In genomic region chr11:45355706-45356041, GRCh38 we compare ENCODE assay signal across 8 cellular contexts.
DNase-seq lines count a peak whose midpoint lies in the region; ATAC-seq lines count a peak whose summit lies in the region.

No MANE protein-coding gene starts in this region.

- peak overlapping the region; percentile 84 for H3K4me3 Mint-ChIP-seq in activated naive CD8-positive, alpha-beta T cell
- H3K4me3 Mint-ChIP-seq in immature natural killer cell, result peak overlapping the region; percentile 74 to 89 (median 81)
- H3K4me3 Mint-ChIP-seq in stimulated activated naive B cell treated with anti-CD40 and anti-IgM and Interleukin-4, amounts not matched to agents 10 μg/mL and 1 μg/mL and 100 μg/mL, for 72 hours, result peak overlapping the region; percentile 76 to 79

- peaks cover 2% of the 10 kb centered on the region for H3K27me3 Mint-ChIP-seq in activated naive CD8-positive, alpha-beta T cell
- H3K27me3 Mint-ChIP-seq in immature natural killer cell (ENCODE audit: low read depth in 3 of 3), result peaks cover 1 to 7% (median 6%) of the 10 kb centered on the region in 3 donors
- H3K27me3 Mint-ChIP-seq in stimulated activated naive B cell treated with anti-CD40 and anti-IgM and Interleukin-4, amounts not matched to agents 10 μg/mL and 1 μg/mL and 100 μg/mL, for 72 hours, result peaks cover 13 to 22% of the 10 kb centered on the region in 2 donors

- H3K36me3 Mint-ChIP-seq in activated naive CD8-positive, alpha-beta T cell, result peaks cover 6% of the 10 kb centered on the region
- H3K36me3 Mint-ChIP-seq in immature natural killer cell, result peaks cover 0 to 4% (median under 1%) of the 10 kb centered on the region in 3 donors
- H3K36me3 Mint-ChIP-seq in stimulated activated naive B cell treated with anti-CD40 and anti-IgM and Interleukin-4, amounts not matched to agents 10 μg/mL and 1 μg/mL and 100 μg/mL, for 72 hours, result peaks cover 3 to 4% of the 10 kb centered on the region in 2 donors

- H3K9me3 Mint-ChIP-seq in activated naive CD8-positive, alpha-beta T cell (ENCODE audit: low read depth), result no peaks in the 10 kb centered on the region
- H3K9me3 Mint-ChIP-seq in immature natural killer cell, result peaks cover 0 to 4% (median 0%) of the 10 kb centered on the region in 6 donors
- H3K9me3 Mint-ChIP-seq in stimulated activated naive B cell treated with anti-CD40 and anti-IgM and Interleukin-4, amounts not matched to agents 10 μg/mL and 1 μg/mL and 100 μg/mL, for 72 hours, result peaks cover 3 to 4% of the 10 kb centered on the region in 2 donors

- ATAC-seq in stimulated activated naive B cell treated with anti-CD40 and anti-IgM and Interleukin-4, amounts not matched to agents 10 μg/mL and 1 μg/mL and 100 μg/mL, for 72 hours (replicated peaks), result peak; percentile 20 to 21
- no peak for ATAC-seq in GM19455 (IDR thresholded peaks at IDR 0.05; ENCODE audit: unreplicated experiment)

- H3K27ac Mint-ChIP-seq in activated naive CD8-positive, alpha-beta T cell, result peak overlapping the region; percentile 82
- peak overlapping the region; percentile 62 to 91 (median 84) for H3K27ac Mint-ChIP-seq in immature natural killer cell
- peak overlapping the region; percentile 60 for H3K27ac Mint-ChIP-seq in stimulated activated naive B cell treated with anti-CD40 and anti-IgM and Interleukin-4, amounts not matched to agents 10 μg/mL and 1 μg/mL and 100 μg/mL, for 72 hours

- peaks cover 15% of the 10 kb centered on the region for H3K4me1 Mint-ChIP-seq in activated naive CD8-positive, alpha-beta T cell (ENCODE audit: low read depth)
- H3K4me1 Mint-ChIP-seq in immature natural killer cell, result peaks cover 15 to 26% of the 10 kb centered on the region in 2 donors
- H3K4me1 Mint-ChIP-seq in stimulated activated naive B cell treated with anti-CD40 and anti-IgM and Interleukin-4, amounts not matched to agents 10 μg/mL and 1 μg/mL and 100 μg/mL, for 72 hours, result peaks cover 4 to 11% of the 10 kb centered on the region in 2 donors

- DNase-seq in NCI-H1105 treated with DMSO at 0.1 percent for 48 hours (lab: John Stamatoyannopoulos, UW), result peak; percentile 42
- DNase-seq in NCI-H1105 (lab: John Stamatoyannopoulos, UW), result no peak
- DNase-seq in immature natural killer cell, result no peak
- no peak for DNase-seq in stimulated activated naive B cell treated with anti-CD40 and anti-IgM and Interleukin-4, amounts not matched to agents 10 μg/mL and 1 μg/mL and 100 μg/mL, for 72 hours
- DNase-seq in cortex of kidney (lab: John Stamatoyannopoulos, UW), result no peak
- no peak for DNase-seq in stimulated activated CD4-positive, alpha-beta T cell treated with anti-CD3 and anti-CD28 coated beads, Interleukin-1b, Interleukin-23, amount 100 ng/mL, for 48 hours
